ENCODE assay signal across 10 cellular contexts in the genomic region with DNA sequence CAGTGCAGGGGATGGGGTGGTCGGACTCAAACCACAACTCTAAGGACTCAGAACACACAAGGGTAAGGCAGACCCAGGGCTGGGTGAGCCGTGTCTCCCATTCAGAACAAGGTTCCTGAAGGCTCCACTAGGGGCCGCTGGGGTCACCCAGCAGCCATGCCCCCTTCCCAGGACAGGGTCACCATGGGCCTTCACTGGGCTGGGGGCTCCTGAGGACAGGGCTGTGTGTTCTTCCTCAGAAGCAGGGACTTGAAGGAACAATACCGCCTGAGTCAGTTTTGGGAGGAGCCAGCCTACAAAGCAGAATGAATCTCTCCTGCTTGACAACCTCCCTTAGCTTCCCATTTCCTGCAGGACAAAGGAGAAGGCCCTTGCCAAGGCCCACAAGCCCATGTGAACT. TPM values are rescaled to one million over a fixed set of nuclear protein-coding genes. Genes with fewer than 3 reads are reported as not detected.
A peak's percentile ranks its signal among the peaks of the same experiment; 100 is the strongest.
DNase-seq lines count a peak whose midpoint lies in the region; ATAC-seq, FAIRE-seq and TF ChIP-seq lines count a peak whose summit lies in the region.
"Had no signal": no experiment of that assay in that cellular context is flagged by ENCODE, and none has a peak within 500 bp of the region (broad histone marks: within the 10 kb centered on the region; RNA-seq: fewer than 3 reads in every experiment).

No MANE protein-coding gene starts in this region.

- no peaks in the 10 kb centered on the region for H3K9me3 ChIP-seq in BLaER1
- H3K9me3 ChIP-seq in HepG2 (ENCODE audit: low read length), result no peaks in the 10 kb centered on the region
- no peaks in the 10 kb centered on the region for H3K9me3 ChIP-seq in gastrocnemius medialis

- in situ Hi-C loops in astrocyte of the cerebellum (cut with HindIII; ENCODE audit: low sequenced_read_pairs), result no loop called here
- in situ Hi-C loops in HepG2 (cut with HindIII; ENCODE audit: extremely low pct_ligation_motif_present, low pct_unique_long_range_greater_than_20kb), result no loop called here
- in situ Hi-C loops in gastrocnemius medialis (cut with MboI; ENCODE audit: low sequenced_read_pairs in 4 of 4), result no loop called here

- 0% methylated on average over 1 of the region's 4 CpGs for WGBS in HepG2 (ENCODE audit: low lambda C conversion rate)

- intact Hi-C loops in HepG2 (cut with micrococcal nuclease; ENCODE audit: unreplicated experiment), result no loop called here
- intact Hi-C loops in gastrocnemius medialis (cut with DNase I; ENCODE audit: low total_unique reads), result no loop called here

- peak; percentile 44; the same call in 1 of the 2 replicates for TF ChIP-seq RAD21 in HepG2 (CRISPR knock-in tag; IDR thresholded peaks at IDR 0.05)

- H2AFZ ChIP-seq in HepG2 (ENCODE audit: low read length), result no peak overlapping the region

- POLR2A ChIA-PET in HepG2 (lab: Yijun Ruan, JAX), result no interaction called here

- H3K27ac ChIP-seq in BLaER1 (peak overlapping the region; percentile 16), HepG2 (ENCODE audit: extremely low read length, insufficient read depth, low read length) (no peak overlapping the region), gastrocnemius medialis (no peak overlapping the region)

- H3K4me3 ChIP-seq in BLaER1 (no peak overlapping the region), astrocyte of the cerebellum (ENCODE audit: low read depth, low read length) (no peak overlapping the region), HepG2 (replicated peaks in 1 of 3; ENCODE audit: insufficient read depth in 1 of 3, low read depth in 2 of 3, low read length in 3 of 3) (no peak overlapping the region), gastrocnemius medialis (no peak overlapping the region)

- H3K9ac ChIP-seq in BLaER1 (peak overlapping the region; percentile 18; the same call in 1 of the 2 replicates), HepG2 (ENCODE audit: insufficient read depth, low read depth, low read length) (no peak overlapping the region)

- H3K36me3 ChIP-seq in BLaER1 (peaks cover 34% of the 10 kb centered on the region), HepG2 (replicated peaks in 1 of 2; ENCODE audit: control insufficient read depth in 1 of 2, insufficient read depth in 2 of 2, low read length in 2 of 2) (no peaks in the 10 kb centered on the region), gastrocnemius medialis (no peaks in the 10 kb centered on the region)

- H4K20me1 ChIP-seq in BLaER1, result peaks cover 100% of the 10 kb centered on the region
- H4K20me1 ChIP-seq in HepG2 (ENCODE audit: insufficient read depth, low read length), result no peaks in the 10 kb centered on the region

- TF ChIP-seq EP300 in HepG2 (IDR thresholded peaks at IDR 0.05; ENCODE audit: low read depth in 2 of 2, low read length in 2 of 2), result no peak
- TF ChIP-seq EP300 in HepG2 (CRISPR knock-in tag; IDR thresholded peaks at IDR 0.05; ENCODE audit: borderline replicate concordance), result no peak

- FAIRE-seq in H54 (lab: Jason Lieb, UNC) (no peak), HepG2 (lab: Jason Lieb, UNC) (no peak)

- H3K4me2 ChIP-seq in BLaER1 (peak overlapping the region; percentile 84), HepG2 (ENCODE audit: low read depth, low read length) (no peak overlapping the region)

- H3K4me1 ChIP-seq in BLaER1 (peaks cover 71% of the 10 kb centered on the region), HepG2 (ENCODE audit: insufficient read depth, low read length) (peaks cover 16% of the 10 kb centered on the region), gastrocnemius medialis (peaks cover 0 to 6% of the 10 kb centered on the region in 2 donors)

- CTCF ChIA-PET in HepG2 (lab: Yijun Ruan, JAX; ENCODE audit: low intra/inter-chr PET ratio, low total read pairs), result no interaction called here

- TF ChIP-seq CTCF in astrocyte of the cerebellum (IDR thresholded peaks at IDR 0.05; ENCODE audit: low read depth, low read length, missing control alignments) (peak; percentile 38), HepG2 (CRISPR knock-in tag; IDR thresholded peaks at IDR 0.05) (peak; percentile 69), gastrocnemius medialis (IDR thresholded peaks at IDR 0.05 in 4 of 5, conservative IDR thresholded peaks at IDR 0.05 in 1 of 5) (no peak)

- peak; percentile 61 for DNase-seq in H54 (ENCODE audit: insufficient read length, low spot score)
- no peak for DNase-seq in astrocyte of the cerebellum (ENCODE audit: low read depth)
- DNase-seq in HepG2 (ENCODE audit: low spot score), result peak; percentile 18
- DNase-seq in gastrocnemius medialis, result no peak
- DNase-seq: aorta, NCI-H1436 treated with DMSO at 0.1 percent for 48 hours had no signal

- peak; percentile 82 for ATAC-seq in HepG2
- ATAC-seq in HG03045 (IDR thresholded peaks at IDR 0.05; ENCODE audit: unreplicated experiment), result no peak
- ATAC-seq in GM18867 (IDR thresholded peaks at IDR 0.05; ENCODE audit: unreplicated experiment), result no peak
- no peak for ATAC-seq in GM19035 (IDR thresholded peaks at IDR 0.05; ENCODE audit: unreplicated experiment)
- no peak for ATAC-seq in gastrocnemius medialis

- BruUV-seq in HepG2 (replicated peaks; lab: Mats Ljungman, UMichigan), result no TSS peak

- H3K79me2 ChIP-seq in HepG2 (ENCODE audit: insufficient read depth, low read length), result no peaks in the 10 kb centered on the region

- TF ChIP-seq POLR2A in H54 (IDR thresholded peaks at IDR 0.05; ENCODE audit: low read depth, low read length), result no peak
- TF ChIP-seq POLR2A in HepG2 (IDR thresholded peaks at IDR 0.05; ENCODE audit: insufficient read depth in 1 of 2, low read depth in 2 of 2, low read length in 2 of 2), result no peak
- no peak for TF ChIP-seq POLR2A in gastrocnemius medialis (IDR thresholded peaks at IDR 0.05)

- H3K27me3 ChIP-seq in BLaER1, result no peaks in the 10 kb centered on the region
- no peaks in the 10 kb centered on the region for H3K27me3 ChIP-seq in HepG2 (ENCODE audit: control insufficient read depth in 1 of 2, insufficient read depth in 2 of 2, low read length in 2 of 2)
- H3K27me3 ChIP-seq in gastrocnemius medialis, result peaks cover 0 to 6% (median 3%) of the 10 kb centered on the region in 3 donors

TF ChIP-seq in HepG2, 621 proteins besides CTCF, POLR2A, EP300 and RAD21:
- peak; percentile 49 for TF ChIP-seq STAG1 (CRISPR knock-in tag; IDR thresholded peaks at IDR 0.05)
- TF ChIP-seq NBN (conservative IDR thresholded peaks at IDR 0.05), result no peak

RNA-seq across cellular contexts. Expression of a gene that starts 15.4 kb away (rescaled TPM):
- total RNA-seq in HepG2 (2016; rRNA removed; fragmentation: Illumina TruSeq; extraction: Trizol) (5.4 TPM in 2 replicates), gastrocnemius medialis (under 1 TPM; 0.31 to 0.67 (median 0.44) TPM)
- total RNA-seq in HepG2 (2016; cell fraction: cytosol; rRNA removed; fragmentation: Illumina TruSeq; extraction: Trizol; ENCODE audit: low read depth), result 4.3 and 5.4 TPM in 2 replicates
- 4.6 and 5.5 TPM in 2 replicates for total RNA-seq in HepG2 (2016; cell fraction: insoluble cytoplasmic fraction; rRNA removed; fragmentation: Illumina TruSeq; extraction: Trizol)
- 7.8 and 9.0 TPM in 2 replicates for total RNA-seq in HepG2 (2016; cell fraction: membrane; rRNA removed; fragmentation: Illumina TruSeq; extraction: Trizol)
- total RNA-seq in HepG2 (2016; cell fraction: nucleus; rRNA removed; fragmentation: Illumina TruSeq; extraction: Trizol), result 3.8 and 4.7 TPM in 2 replicates
- 2.1 and 3.4 TPM in 2 replicates for polyA plus RNA-seq in HepG2 (2011; rRNA removed)
- polyA plus RNA-seq in HepG2 (2011; cell fraction: cytosol; rRNA removed), result 1.6 and 1.8 TPM in 2 replicates
- 7.7 and 9.6 TPM in 2 replicates for polyA plus RNA-seq in HepG2 (2011; cell fraction: nucleus; rRNA removed)
- polyA plus RNA-seq in HepG2 (2012), result 2.2 and 3.0 TPM in 2 replicates
- 6.0 TPM in 2 replicates for polyA plus RNA-seq in HepG2 (2016; cell fraction: cytosol; fragmentation: Illumina TruSeq; extraction: Trizol; ENCODE audit: low read depth)
- 3.3 and 3.7 TPM in 2 replicates for polyA plus RNA-seq in HepG2 (2016; cell fraction: insoluble cytoplasmic fraction; fragmentation: Illumina TruSeq; extraction: Trizol; ENCODE audit: low read depth)
- 7.1 and 8.4 TPM in 2 replicates for polyA plus RNA-seq in HepG2 (2016; cell fraction: membrane; fragmentation: Illumina TruSeq; extraction: Trizol; ENCODE audit: low read depth)
- 5.6 and 5.8 TPM in 2 replicates for polyA plus RNA-seq in HepG2 (2016; cell fraction: nucleus; fragmentation: Illumina TruSeq; extraction: Trizol; ENCODE audit: insufficient read depth, low read depth)
- 1.1 and 3.7 TPM in 2 replicates for polyA minus RNA-seq in HepG2 (2011; rRNA and poly(A)+ RNA removed; ENCODE audit: low replicate concordance)
- 1.5 and 1.9 TPM in 2 replicates for polyA minus RNA-seq in HepG2 (2011; cell fraction: cytosol; rRNA and poly(A)+ RNA removed)
- 2.4 and 3.1 TPM in 2 replicates for polyA minus RNA-seq in HepG2 (2011; cell fraction: nucleus; rRNA and poly(A)+ RNA removed)

RNA-seq across cellular contexts. Expression of a gene that starts 41.4 kb away (rescaled TPM):
- 33.9 and 41.3 TPM in 2 replicates for total RNA-seq in HepG2 (2016; rRNA removed; fragmentation: Illumina TruSeq; extraction: Trizol)
- total RNA-seq in HepG2 (2016; cell fraction: cytosol; rRNA removed; fragmentation: Illumina TruSeq; extraction: Trizol; ENCODE audit: low read depth), result 25.9 and 26.3 TPM in 2 replicates
- 33.9 and 40.9 TPM in 2 replicates for total RNA-seq in HepG2 (2016; cell fraction: insoluble cytoplasmic fraction; rRNA removed; fragmentation: Illumina TruSeq; extraction: Trizol)
- total RNA-seq in HepG2 (2016; cell fraction: membrane; rRNA removed; fragmentation: Illumina TruSeq; extraction: Trizol), result 39.1 and 40.3 TPM in 2 replicates
- 32.4 and 36.8 TPM in 2 replicates for total RNA-seq in HepG2 (2016; cell fraction: nucleus; rRNA removed; fragmentation: Illumina TruSeq; extraction: Trizol)
- polyA plus RNA-seq in HepG2 (2011; rRNA removed), result 69.6 and 73.7 TPM in 2 replicates
- 53.5 and 68.5 TPM in 2 replicates for polyA plus RNA-seq in HepG2 (2011; cell fraction: cytosol; rRNA removed)
- 81.8 and 103 TPM in 2 replicates for polyA plus RNA-seq in HepG2 (2011; cell fraction: nucleus; rRNA removed)
- polyA plus RNA-seq in HepG2 (2012), result 34.0 and 34.2 TPM in 2 replicates
- polyA plus RNA-seq in HepG2 (2016; cell fraction: cytosol; fragmentation: Illumina TruSeq; extraction: Trizol; ENCODE audit: low read depth), result 36.8 and 37.1 TPM in 2 replicates
- polyA plus RNA-seq in HepG2 (2016; cell fraction: insoluble cytoplasmic fraction; fragmentation: Illumina TruSeq; extraction: Trizol; ENCODE audit: low read depth), result 67.3 and 76.9 TPM in 2 replicates
- 46.4 and 53.8 TPM in 2 replicates for polyA plus RNA-seq in HepG2 (2016; cell fraction: membrane; fragmentation: Illumina TruSeq; extraction: Trizol; ENCODE audit: low read depth)
- 88.2 and 99.1 TPM in 2 replicates for polyA plus RNA-seq in HepG2 (2016; cell fraction: nucleus; fragmentation: Illumina TruSeq; extraction: Trizol; ENCODE audit: insufficient read depth, low read depth)
- polyA minus RNA-seq in HepG2 (2011; rRNA and poly(A)+ RNA removed; ENCODE audit: low replicate concordance), result 97.3 and 101 TPM in 2 replicates
- polyA minus RNA-seq in HepG2 (2011; cell fraction: cytosol; rRNA and poly(A)+ RNA removed), result 34.4 and 38.4 TPM in 2 replicates
- polyA minus RNA-seq in HepG2 (2011; cell fraction: nucleus; rRNA and poly(A)+ RNA removed), result 57.3 and 58.2 TPM in 2 replicates
- 10 to 100 TPM; 45.3 to 58.6 (median 57.4) TPM for total RNA-seq in gastrocnemius medialis

Comparison
In these comparisons a context has a peak if more than half of its experiments do, and no peak if none do; other contexts are left out.
1. DNase-seq: peak in H54 (single experiment) and HepG2 (single experiment); none in astrocyte of the cerebellum (single experiment) and gastrocnemius medialis (0 of 2).
2. CTCF ChIP-seq: peak in astrocyte of the cerebellum (single experiment) and HepG2 (single experiment); none in gastrocnemius medialis (0 of 5).